ENCODE assay signal across 8 cellular contexts in genomic region chr19:11339254-11340098, GRCh38.
A peak's percentile ranks its signal among the peaks of the same experiment; 100 is the strongest.
DNase-seq lines count a peak whose midpoint lies in the region; ATAC-seq, FAIRE-seq and TF ChIP-seq lines count a peak whose summit lies in the region.

A gene with protein sequence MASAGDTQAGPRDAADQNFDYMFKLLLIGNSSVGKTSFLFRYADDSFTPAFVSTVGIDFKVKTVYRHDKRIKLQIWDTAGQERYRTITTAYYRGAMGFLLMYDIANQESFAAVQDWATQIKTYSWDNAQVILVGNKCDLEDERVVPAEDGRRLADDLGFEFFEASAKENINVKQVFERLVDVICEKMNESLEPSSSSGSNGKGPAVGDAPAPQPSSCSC (minus strand): TSS chr19:11339657. CDS start chr19:11337399, 2,258 bp downstream.

- ATAC-seq in HG03108 (IDR thresholded peaks at IDR 0.05; ENCODE audit: unreplicated experiment), result peak; percentile 72
- no peak for ATAC-seq in GM18519 (IDR thresholded peaks at IDR 0.05; ENCODE audit: low FRiP score, unreplicated experiment)

- DNase-seq in NCI-H524 treated with DMSO at 0.1 percent for 48 hours (lab: John Stamatoyannopoulos, UW), result peak; percentile 65
- peak; percentile 91 for DNase-seq in activated CD4-positive, alpha-beta T cell treated with anti-CD3 and anti-CD28 coated beads for 48 hours
- DNase-seq in coronary artery (ENCODE audit: low spot score), result peak; percentile 93
- peak; percentile 56 to 63 for DNase-seq in stimulated activated CD4-positive, alpha-beta T cell treated with anti-CD3 and anti-CD28 coated beads, Interleukin-1b, Interleukin-23, amount 100 ng/mL, for 1 hour (ENCODE audit: low read depth in 2 of 2)

- H3K27me3 ChIP-seq in layer of hippocampus (ENCODE audit: control insufficient read depth, insufficient read depth, low read length), result no peaks in the 10 kb centered on the region

- no peak for TF ChIP-seq CTCF in coronary artery (IDR thresholded peaks at IDR 0.05)

- peak within 1 kb of the TSS; percentile 82 to 87 for H3K27ac ChIP-seq in coronary artery
- peak within 1 kb of the TSS; percentile 87 for H3K27ac ChIP-seq in layer of hippocampus (ENCODE audit: low read depth, low read length)

- FAIRE-seq in G401.6 (lab: Jason Lieb, UNC), result peak; percentile 96

- H3K4me3 ChIP-seq in coronary artery, result peak within 1 kb of the TSS; percentile 97
